14 cellular contexts compared by ENCODE assay signal in the genomic region with DNA sequence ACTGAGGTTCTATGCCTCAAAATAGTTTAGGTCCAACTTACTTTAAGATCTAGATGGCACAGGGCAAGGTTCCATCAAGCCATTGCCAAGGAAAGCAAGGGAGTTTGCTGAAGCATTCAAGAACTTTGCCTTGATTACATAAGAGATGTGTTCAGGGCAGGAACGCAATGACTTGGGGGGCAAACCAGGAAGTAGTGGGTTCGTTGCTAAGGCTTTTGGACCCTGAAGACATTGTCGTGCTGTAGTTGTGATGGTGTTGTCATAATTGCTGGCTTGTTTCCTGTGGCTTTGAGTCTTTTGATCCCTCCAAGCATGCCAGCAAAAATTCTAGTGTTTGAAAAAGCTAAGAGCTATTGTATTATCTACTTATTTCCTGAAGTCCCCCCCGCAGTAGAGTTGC.
DNase-seq lines count a peak whose midpoint lies in the region; ATAC-seq, FAIRE-seq and TF ChIP-seq lines count a peak whose summit lies in the region.
"Had no signal": no experiment of that assay in that cellular context is flagged by ENCODE, and none has a peak within 500 bp of the region (broad histone marks: within the 10 kb centered on the region; RNA-seq: fewer than 3 reads in every experiment).

No MANE protein-coding gene starts in this region.

- peaks cover 4% of the 10 kb centered on the region for H3K9me3 Mint-ChIP-seq in astrocyte (ENCODE audit: unreplicated experiment)
- no peaks in the 10 kb centered on the region for H3K9me3 Mint-ChIP-seq in activated CD4-positive, alpha-beta T cell treated with anti-CD3 and anti-CD28 coated beads, Interleukin-2, amount 10 ng/mL, durations not matched to agents 7 days and 5 days
- H3K9me3 Mint-ChIP-seq: T-cell had no signal

- FAIRE-seq in astrocyte (lab: Jason Lieb, UNC), result no peak
- FAIRE-seq: H1 had no signal

- H4K20me1 ChIP-seq in DND-41 (ENCODE audit: insufficient read depth, low read length) (no peaks in the 10 kb centered on the region), astrocyte (ENCODE audit: insufficient read depth, low read length) (no peaks in the 10 kb centered on the region)
- H4K20me1 ChIP-seq: BLaER1 treated with 17β-estradiol and CSF1 and Interleukin-3, amounts not matched to agents 10 nM and 100 nM had no signal

- peak; percentile 48; the same call in 2 of the 3 replicates for ATAC-seq in DND-41 (ENCODE audit: insufficient read depth, low read depth)
- ATAC-seq in HG03159 (IDR thresholded peaks at IDR 0.05; ENCODE audit: unreplicated experiment), result no peak
- ATAC-seq: T-cell had no signal

- no peak overlapping the region for H2BK15ac ChIP-seq in mesendoderm (replicated peaks; ENCODE audit: low read depth)

- H3K79me1 ChIP-seq in mesendoderm (ENCODE audit: low read length), result no peaks in the 10 kb centered on the region

- H3K4me2 ChIP-seq in DND-41 (ENCODE audit: insufficient read depth, low read length) (no peak overlapping the region), astrocyte (ENCODE audit: low read length) (no peak overlapping the region), mesendoderm (ENCODE audit: low read length) (no peak overlapping the region)
- H3K4me2 ChIP-seq: SK-N-SH had no signal

- peak overlapping the region; percentile 73 for H3K27ac Mint-ChIP-seq in astrocyte (ENCODE audit: unreplicated experiment)
- no peak overlapping the region for H3K27ac Mint-ChIP-seq in activated CD4-positive, alpha-beta T cell treated with anti-CD3 and anti-CD28 coated beads, Interleukin-2, amount 10 ng/mL, durations not matched to agents 7 days and 5 days
- H3K27ac Mint-ChIP-seq: T-cell had no signal

- H3K4me1 ChIP-seq in DND-41 (ENCODE audit: insufficient read depth, low read length), result peaks cover 4% of the 10 kb centered on the region; the same call in 1 of the 2 replicates
- H3K4me1 ChIP-seq in astrocyte (ENCODE audit: insufficient read depth, low read length), result peaks cover 28% of the 10 kb centered on the region
- H3K4me1 ChIP-seq in mesendoderm (ENCODE audit: control insufficient read depth, low read depth, low read length), result no peaks in the 10 kb centered on the region
- H3K4me1 ChIP-seq in esophagus muscularis mucosa, result peaks cover 0 to 3% (median 0%) of the 10 kb centered on the region in 4 donors

- H3K79me2 ChIP-seq in DND-41 (ENCODE audit: insufficient read depth, low read length) (no peaks in the 10 kb centered on the region), astrocyte (ENCODE audit: insufficient read depth, low read length) (no peaks in the 10 kb centered on the region), mesendoderm (ENCODE audit: control insufficient read depth, insufficient read depth, low read length) (no peaks in the 10 kb centered on the region)

- peak overlapping the region; percentile 7 for H3K56ac ChIP-seq in mesendoderm (ENCODE audit: low read length)

- TF ChIP-seq EP300 in esophagus muscularis mucosa (IDR thresholded peaks at IDR 0.05), result no peak

- no peaks in the 10 kb centered on the region for H3K36me3 ChIP-seq in DND-41 (ENCODE audit: insufficient read depth, low read length)
- no peaks in the 10 kb centered on the region for H3K36me3 ChIP-seq in astrocyte (ENCODE audit: insufficient read depth, low read length)
- H3K36me3 ChIP-seq in mesendoderm (ENCODE audit: control insufficient read depth, insufficient read depth, low read length), result no peaks in the 10 kb centered on the region
- no peaks in the 10 kb centered on the region for H3K36me3 ChIP-seq in esophagus muscularis mucosa
- H3K36me3 ChIP-seq: BLaER1 treated with 17β-estradiol and CSF1 and Interleukin-3, amounts not matched to agents 10 nM and 100 nM had no signal

- DNase-seq in DND-41 (peak; percentile 21), MV-4-11 (lab: John Stamatoyannopoulos, UW) (peak; percentile 25), astrocyte (ENCODE audit: low read depth) (no peak), mesendoderm (no peak), esophagus muscularis mucosa (ENCODE audit: extremely low spot score) (no peak), NCI-H510A treated with DMSO at 0.1 percent for 48 hours (lab: John Stamatoyannopoulos, UW) (no peak)
- no peak for DNase-seq in activated CD4-positive, alpha-beta T cell treated with anti-CD3 and anti-CD28 coated beads, Interleukin-2, amount 10 ng/mL, durations not matched to agents 7 days and 5 days
- DNase-seq: DMS79, NCI-H1105, T-cell had no signal

- H2AFZ ChIP-seq in DND-41 (ENCODE audit: low read depth, low read length), result no peak overlapping the region
- H2AFZ ChIP-seq in astrocyte (ENCODE audit: low read depth, low read length), result no peak overlapping the region

- TF ChIP-seq CTCF in DND-41 (IDR thresholded peaks at IDR 0.05; ENCODE audit: borderline replicate concordance, extremely low read depth, low read length, poor library complexity, severe bottlenecking), result no peak
- no peak for TF ChIP-seq CTCF in astrocyte (IDR thresholded peaks at IDR 0.05; ENCODE audit: insufficient read depth, low read depth, low read length)
- TF ChIP-seq CTCF in esophagus muscularis mucosa (IDR thresholded peaks at IDR 0.05), result no peak

- H3K27ac ChIP-seq in DND-41 (ENCODE audit: low read length) (no peak overlapping the region), astrocyte (ENCODE audit: low read depth, low read length) (no peak overlapping the region), mesendoderm (ENCODE audit: low read depth, low read length) (no peak overlapping the region), esophagus muscularis mucosa (replicated peaks in 1 of 4) (no peak overlapping the region)
- H3K27ac ChIP-seq: BLaER1 treated with 17β-estradiol and CSF1 and Interleukin-3, amounts not matched to agents 10 nM and 100 nM had no signal

- H3K9ac ChIP-seq in DND-41 (ENCODE audit: low read depth, low read length) (no peak overlapping the region), astrocyte (ENCODE audit: low read length) (no peak overlapping the region), mesendoderm (ENCODE audit: low read length) (no peak overlapping the region)
- H3K9ac ChIP-seq: BLaER1 treated with 17β-estradiol and CSF1 and Interleukin-3, amounts not matched to agents 10 nM and 100 nM; SK-N-SH had no signal

- H3K4me1 Mint-ChIP-seq in astrocyte (ENCODE audit: low read depth, unreplicated experiment), result peaks cover 39% of the 10 kb centered on the region
- H3K4me1 Mint-ChIP-seq in activated CD4-positive, alpha-beta T cell treated with anti-CD3 and anti-CD28 coated beads, Interleukin-2, amount 10 ng/mL, durations not matched to agents 7 days and 5 days, result peaks cover 17% of the 10 kb centered on the region

- H2AK5ac ChIP-seq in mesendoderm (ENCODE audit: low read length), result no peak overlapping the region

- no peak overlapping the region for H2BK120ac ChIP-seq in mesendoderm (ENCODE audit: low read depth, low read length)

- H3K27me3 ChIP-seq in DND-41 (ENCODE audit: insufficient read depth, low read length, poor library complexity), result peaks cover 8% of the 10 kb centered on the region
- H3K27me3 ChIP-seq in astrocyte (ENCODE audit: insufficient read depth, low read length), result no peaks in the 10 kb centered on the region
- no peaks in the 10 kb centered on the region for H3K27me3 ChIP-seq in mesendoderm (ENCODE audit: insufficient read depth, low read length, poor library complexity)
- H3K27me3 ChIP-seq in esophagus muscularis mucosa, result peaks cover 0 to 32% (median 0%) of the 10 kb centered on the region in 4 donors
- H3K27me3 ChIP-seq: BLaER1 treated with 17β-estradiol and CSF1 and Interleukin-3, amounts not matched to agents 10 nM and 100 nM had no signal

- no peak overlapping the region for H4K8ac ChIP-seq in mesendoderm (ENCODE audit: low read depth, low read length)

- H3K4me3 Mint-ChIP-seq in astrocyte (ENCODE audit: unreplicated experiment), result no peak overlapping the region
- H3K4me3 Mint-ChIP-seq in activated CD4-positive, alpha-beta T cell treated with anti-CD3 and anti-CD28 coated beads, Interleukin-2, amount 10 ng/mL, durations not matched to agents 7 days and 5 days, result no peak overlapping the region
- H3K4me3 Mint-ChIP-seq: T-cell had no signal

- no peak overlapping the region for H4K5ac ChIP-seq in mesendoderm (ENCODE audit: low read length)

- H3K9me3 ChIP-seq in DND-41 (ENCODE audit: insufficient read depth, low read length, severe bottlenecking) (no peaks in the 10 kb centered on the region), astrocyte (ENCODE audit: insufficient read depth, low read depth, low read length) (no peaks in the 10 kb centered on the region), esophagus muscularis mucosa (peaks cover 0 to 4% (median 0%) of the 10 kb centered on the region in 4 donors)

- H3K4me3 ChIP-seq in DND-41 (ENCODE audit: low read depth in 1 of 2, low read length in 2 of 2), result no peak overlapping the region
- no peak overlapping the region for H3K4me3 ChIP-seq in astrocyte (ENCODE audit: insufficient read depth, low read depth, low read length)
- H3K4me3 ChIP-seq in mesendoderm (ENCODE audit: low read length), result no peak overlapping the region
- H3K4me3 ChIP-seq in esophagus muscularis mucosa, result no peak overlapping the region
- H3K4me3 ChIP-seq: BLaER1 treated with 17β-estradiol and CSF1 and Interleukin-3, amounts not matched to agents 10 nM and 100 nM had no signal

- TF ChIP-seq POLR2A in esophagus muscularis mucosa (IDR thresholded peaks at IDR 0.05; ENCODE audit: low read depth), result no peak

- no peak overlapping the region for H3K18ac ChIP-seq in mesendoderm (ENCODE audit: low read length)

- H3K4ac ChIP-seq in mesendoderm (ENCODE audit: low read depth, low read length), result no peak overlapping the region

- H3K36me3 Mint-ChIP-seq in astrocyte (ENCODE audit: low read depth, unreplicated experiment), result peaks cover 1% of the 10 kb centered on the region
- no peaks in the 10 kb centered on the region for H3K36me3 Mint-ChIP-seq in activated CD4-positive, alpha-beta T cell treated with anti-CD3 and anti-CD28 coated beads, Interleukin-2, amount 10 ng/mL, durations not matched to agents 7 days and 5 days (ENCODE audit: low read depth)
- H3K36me3 Mint-ChIP-seq: T-cell had no signal

- no peaks in the 10 kb centered on the region for H3K27me3 Mint-ChIP-seq in astrocyte (ENCODE audit: low read depth, unreplicated experiment)
- peaks cover 48% of the 10 kb centered on the region for H3K27me3 Mint-ChIP-seq in activated CD4-positive, alpha-beta T cell treated with anti-CD3 and anti-CD28 coated beads, Interleukin-2, amount 10 ng/mL, durations not matched to agents 7 days and 5 days

- POLR2A ChIA-PET in activated CD4-positive, alpha-beta T cell treated with anti-CD3 and anti-CD28 coated beads, Interleukin-2, amount 10 ng/mL, durations not matched to agents 7 days and 5 days (lab: Charles Lee), result no interaction called here

- H3K23ac ChIP-seq in mesendoderm (ENCODE audit: low read length), result no peak overlapping the region

- CTCF ChIA-PET in activated CD4-positive, alpha-beta T cell treated with anti-CD3 and anti-CD28 coated beads, Interleukin-2, amount 10 ng/mL, durations not matched to agents 7 days and 5 days (lab: Charles Lee), result interaction anchor here (1.1 to 1.3 kb wide), 2 partner anchors 11 to 24 kb away, joined by 3 to 4 read pairs; no protein-coding TSS in a partner anchor

- intact Hi-C loops in esophagus muscularis mucosa (cut with DNase I), result loop anchor here (10.0 kb wide), 1 partner anchor 501 kb away; no protein-coding TSS in a partner anchor

- WGBS in mesendoderm (ENCODE audit: extremely low coverage, insufficient coverage, low lambda C conversion rate), result no CpG with 5 or more reads among the region's 4 CpGs
- 71% methylated on average over 4 of the region's 4 CpGs for WGBS in esophagus muscularis mucosa

- no peak overlapping the region for H2BK5ac ChIP-seq in mesendoderm (ENCODE audit: low read length)

Comparison
In these comparisons a context has a peak if more than half of its experiments do, and no peak if none do; other contexts are left out.
1. DNase-seq: peak in DND-41 (single experiment) and MV-4-11 (single experiment); none in astrocyte (single experiment), mesendoderm (single experiment), esophagus muscularis mucosa (single experiment), NCI-H510A treated with DMSO at 0.1 percent for 48 hours (single experiment) and activated CD4-positive, alpha-beta T cell treated with anti-CD3 and anti-CD28 coated beads, Interleukin-2, amount 10 ng/mL, durations not matched to agents 7 days and 5 days (single experiment).